In genomic region chr17:27530791-27531391, GRCh38 we compare ENCODE assay signal across 8 cellular contexts.
A peak's percentile ranks its signal among the peaks of the same experiment; 100 is the strongest.
DNase-seq lines count a peak whose midpoint lies in the region; ATAC-seq lines count a peak whose summit lies in the region.

No MANE protein-coding gene starts in this region.

- peak; percentile 57 for ATAC-seq in GM19438 (IDR thresholded peaks at IDR 0.05; ENCODE audit: low read depth, unreplicated experiment)
- peak; percentile 64 for ATAC-seq in esophagus mucosa
- ATAC-seq in stimulated activated memory B cell treated with anti-CD40 and anti-IgM and Interleukin-4, amounts not matched to agents 10 μg/mL and 1 μg/mL and 100 μg/mL, for 72 hours: peak; percentile 63

- DNase-seq in NCI-H774 (lab: John Stamatoyannopoulos, UW): peak; percentile 77
- no peak for DNase-seq in NCI-H1694 (lab: John Stamatoyannopoulos, UW)
- DNase-seq in activated naive CD4-positive, alpha-beta T cell treated with anti-CD3 and anti-CD28 coated beads for 36 hours: no peak
- no peak for DNase-seq in activated CD4-positive, CD25-positive, alpha-beta regulatory T cell treated with anti-CD3 and anti-CD28 coated beads, Interleukin-2, amount 50 U/mL, for 72 hours
- DNase-seq in COR-L47 (lab: John Stamatoyannopoulos, UW): no peak

- H3K4me1 Mint-ChIP-seq in stimulated activated memory B cell treated with anti-CD40 and anti-IgM and Interleukin-4, amounts not matched to agents 10 μg/mL and 1 μg/mL and 100 μg/mL, for 72 hours: peaks cover 53% of the 10 kb centered on the region
- peaks cover 51% of the 10 kb centered on the region for H3K4me1 Mint-ChIP-seq in activated naive CD4-positive, alpha-beta T cell treated with anti-CD3 and anti-CD28 coated beads for 36 hours (ENCODE audit: low read depth)

- H3K27ac Mint-ChIP-seq in stimulated activated memory B cell treated with anti-CD40 and anti-IgM and Interleukin-4, amounts not matched to agents 10 μg/mL and 1 μg/mL and 100 μg/mL, for 72 hours: peak overlapping the region; percentile 72
- H3K27ac Mint-ChIP-seq in activated naive CD4-positive, alpha-beta T cell treated with anti-CD3 and anti-CD28 coated beads for 36 hours: no peak overlapping the region

- H3K27me3 Mint-ChIP-seq in stimulated activated memory B cell treated with anti-CD40 and anti-IgM and Interleukin-4, amounts not matched to agents 10 μg/mL and 1 μg/mL and 100 μg/mL, for 72 hours: no peaks in the 10 kb centered on the region
- H3K27me3 Mint-ChIP-seq in activated naive CD4-positive, alpha-beta T cell treated with anti-CD3 and anti-CD28 coated beads for 36 hours (ENCODE audit: low read depth): no peaks in the 10 kb centered on the region

- no peak overlapping the region for H3K4me3 Mint-ChIP-seq in stimulated activated memory B cell treated with anti-CD40 and anti-IgM and Interleukin-4, amounts not matched to agents 10 μg/mL and 1 μg/mL and 100 μg/mL, for 72 hours
- no peak overlapping the region for H3K4me3 Mint-ChIP-seq in activated naive CD4-positive, alpha-beta T cell treated with anti-CD3 and anti-CD28 coated beads for 36 hours

- H3K36me3 Mint-ChIP-seq in stimulated activated memory B cell treated with anti-CD40 and anti-IgM and Interleukin-4, amounts not matched to agents 10 μg/mL and 1 μg/mL and 100 μg/mL, for 72 hours: no peaks in the 10 kb centered on the region
- H3K36me3 Mint-ChIP-seq in activated naive CD4-positive, alpha-beta T cell treated with anti-CD3 and anti-CD28 coated beads for 36 hours (ENCODE audit: low read depth): peaks cover 3% of the 10 kb centered on the region

- CTCF ChIA-PET in activated naive CD4-positive, alpha-beta T cell treated with anti-CD3 and anti-CD28 coated beads for 36 hours (lab: Charles Lee): no interaction called here

- H3K9me3 Mint-ChIP-seq in stimulated activated memory B cell treated with anti-CD40 and anti-IgM and Interleukin-4, amounts not matched to agents 10 μg/mL and 1 μg/mL and 100 μg/mL, for 72 hours: no peaks in the 10 kb centered on the region
- no peaks in the 10 kb centered on the region for H3K9me3 Mint-ChIP-seq in activated naive CD4-positive, alpha-beta T cell treated with anti-CD3 and anti-CD28 coated beads for 36 hours

- intact Hi-C loops in activated naive CD4-positive, alpha-beta T cell treated with anti-CD3 and anti-CD28 coated beads for 36 hours (cut with micrococcal nuclease): no loop called here
